In genomic region chr21:15729346-15729673, GRCh38 we compare ENCODE assay signal across 1 cellular context.
TF ChIP-seq lines count a peak whose summit lies in the region.

No MANE protein-coding gene starts in this region.

TF ChIP-seq in GM12878, 131 proteins besides CTCF, POLR2A, EP300 and RAD21 (continued from another document):
- no peak for TF ChIP-seq E4F1 (IDR thresholded peaks at IDR 0.05; ENCODE audit: borderline replicate concordance, partially characterized antibody)
- TF ChIP-seq ELK1 (IDR thresholded peaks at IDR 0.05; ENCODE audit: low read depth, low read length), result no peak
- no peak for TF ChIP-seq USF1 (IDR thresholded peaks at IDR 0.05; ENCODE audit: borderline replicate concordance, extremely low read length, insufficient read depth, low read depth, low read length)
- TF ChIP-seq ATF3 (IDR thresholded peaks at IDR 0.05; ENCODE audit: borderline replicate concordance, extremely low read depth, low read depth, low read length), result no peak
